8 cellular contexts compared by ENCODE assay signal in genomic region chr3:149086232-149086988, GRCh38. TPM values are rescaled to one million over a fixed set of nuclear protein-coding genes. Genes with fewer than 3 reads are reported as not detected.
DNase-seq lines count a peak whose midpoint lies in the region; ATAC-seq and TF ChIP-seq lines count a peak whose summit lies in the region.

TSS of gene HLTF (minus strand) at chr3:149086533. CDS start at chr3:149086336, 197 bp downstream.

- H3K4me1 ChIP-seq in thymus (ENCODE audit: control insufficient read depth, insufficient read depth, low read length) = peaks cover 12% of the 10 kb centered on the region

- H3K9me3 ChIP-seq in thymus (ENCODE audit: control insufficient read depth) = no peaks in the 10 kb centered on the region

- no peaks in the 10 kb centered on the region for H3K27me3 ChIP-seq in thymus (ENCODE audit: control insufficient read depth, insufficient read depth)

- DNase-seq in GM04504 (ENCODE audit: low read depth) (peak; percentile 97), NCI-H1092 treated with DMSO at 0.1 percent for 48 hours (lab: John Stamatoyannopoulos, UW) (peak; percentile 97), SKM-1 treated with dmso at 0.1 percent for 144 hours (lab: John Stamatoyannopoulos, UW; ENCODE audit: unreplicated experiment) (peak; percentile 85), head of caudate nucleus (peak; percentile 91 to 98 (median 95)), osteocyte (ENCODE audit: extremely low spot score, unreplicated experiment) (peak; percentile 98)
- peak; percentile 91 for DNase-seq in activated naive CD8-positive, alpha-beta T cell treated with anti-CD3 and anti-CD28 coated beads for 36 hours

- H3K27ac ChIP-seq in thymus (ENCODE audit: low read depth) = peak within 1 kb of the TSS; percentile 72

- no peaks in the 10 kb centered on the region for H3K36me3 ChIP-seq in thymus (ENCODE audit: control insufficient read depth, insufficient read depth)

- H3K4me3 ChIP-seq in thymus (ENCODE audit: low read length) = peak within 1 kb of the TSS; percentile 73

- H3K36me3 Mint-ChIP-seq in activated naive CD8-positive, alpha-beta T cell treated with anti-CD3 and anti-CD28 coated beads for 36 hours = peaks cover 12% of the 10 kb centered on the region
- H3K36me3 Mint-ChIP-seq in osteocyte (ENCODE audit: unreplicated experiment) = peaks cover 16% of the 10 kb centered on the region

- H3K27ac Mint-ChIP-seq in activated naive CD8-positive, alpha-beta T cell treated with anti-CD3 and anti-CD28 coated beads for 36 hours = peak within 1 kb of the TSS; percentile 82
- peak within 1 kb of the TSS; percentile 94 for H3K27ac Mint-ChIP-seq in osteocyte (ENCODE audit: unreplicated experiment)

- H3K27me3 Mint-ChIP-seq in activated naive CD8-positive, alpha-beta T cell treated with anti-CD3 and anti-CD28 coated beads for 36 hours = no peaks in the 10 kb centered on the region
- no peaks in the 10 kb centered on the region for H3K27me3 Mint-ChIP-seq in osteocyte (ENCODE audit: unreplicated experiment)

- H3K4me3 Mint-ChIP-seq in activated naive CD8-positive, alpha-beta T cell treated with anti-CD3 and anti-CD28 coated beads for 36 hours = peak within 1 kb of the TSS; percentile 93
- H3K4me3 Mint-ChIP-seq in osteocyte (ENCODE audit: unreplicated experiment) = peak within 1 kb of the TSS; percentile 97

- no peak for TF ChIP-seq CTCF in osteocyte (IDR thresholded peaks at IDR 0.05)

- intact Hi-C loops in head of caudate nucleus (cut with DNase I) = no loop called here

- 7% methylated on average over 57 of the region's 57 CpGs for WGBS in thymus

- peaks cover 16% of the 10 kb centered on the region for H3K4me1 Mint-ChIP-seq in activated naive CD8-positive, alpha-beta T cell treated with anti-CD3 and anti-CD28 coated beads for 36 hours
- peaks cover 24% of the 10 kb centered on the region for H3K4me1 Mint-ChIP-seq in osteocyte (ENCODE audit: unreplicated experiment)

- peak; percentile 98 for ATAC-seq in HG02571 (IDR thresholded peaks at IDR 0.05; ENCODE audit: unreplicated experiment)

- peaks cover 2% of the 10 kb centered on the region for H3K9me3 Mint-ChIP-seq in activated naive CD8-positive, alpha-beta T cell treated with anti-CD3 and anti-CD28 coated beads for 36 hours
- H3K9me3 Mint-ChIP-seq in osteocyte (ENCODE audit: unreplicated experiment) = no peaks in the 10 kb centered on the region

RNA-seq across cellular contexts. Expression of gene HLTF, which starts in this region (rescaled TPM):
- total RNA-seq in activated naive CD8-positive, alpha-beta T cell treated with anti-CD3 and anti-CD28 coated beads for 36 hours = 10 to 100 TPM; 19.8 to 20.8 TPM
- total RNA-seq in osteocyte = 29.2 and 34.6 TPM in 2 replicates
- 11.3 TPM for polyA plus RNA-seq in thymus

Comparison
In these comparisons a context has a peak if more than half of its experiments do, and no peak if none do; other contexts are left out.
1. Peak in every context shown above with its lines: DNase-seq, ATAC-seq, H3K4me3 ChIP-seq and H3K27ac ChIP-seq.